Comparison of ENCODE assay signal across 8 cellular contexts in the genomic region with DNA sequence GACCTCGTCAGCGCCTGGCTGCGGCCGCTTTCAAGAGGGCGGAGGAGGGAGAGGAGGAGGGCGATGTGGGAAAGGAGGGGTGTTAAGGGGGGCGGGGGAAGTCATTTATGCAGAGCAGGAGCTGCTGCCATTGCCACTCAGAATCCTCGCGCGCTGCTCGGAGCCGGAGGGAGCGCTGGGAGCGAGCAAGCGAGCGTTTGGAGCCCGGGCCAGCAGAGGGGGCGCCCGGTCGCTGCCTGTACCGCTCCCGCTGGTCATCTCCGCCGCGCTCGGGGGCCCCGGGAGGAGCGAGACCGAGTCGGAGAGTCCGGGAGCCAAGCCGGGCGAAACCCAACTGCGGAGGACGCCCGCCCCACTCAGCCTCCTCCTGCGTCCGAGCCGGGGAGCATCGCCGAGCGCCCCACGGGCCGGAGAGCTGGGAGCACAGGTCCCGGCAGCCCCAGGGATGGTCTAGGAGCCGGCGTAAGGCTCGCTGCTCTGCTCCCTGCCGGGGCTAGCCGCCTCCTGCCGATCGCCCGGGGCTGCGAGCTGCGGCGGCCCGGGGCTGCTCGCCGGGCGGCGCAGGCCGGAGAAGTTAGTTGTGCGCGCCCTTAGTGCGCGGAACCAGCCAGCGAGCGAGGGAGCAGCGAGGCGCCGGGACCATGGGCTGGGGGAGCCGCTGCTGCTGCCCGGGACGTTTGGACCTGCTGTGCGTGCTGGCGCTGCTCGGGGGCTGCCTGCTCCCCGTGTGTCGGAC. TPM values are rescaled to one million over a fixed set of nuclear protein-coding genes. Genes with fewer than 3 reads are reported as not detected.
DNase-seq lines count a peak whose midpoint lies in the region; ATAC-seq, FAIRE-seq and TF ChIP-seq lines count a peak whose summit lies in the region.

Gene PCSK5 (plus strand): TSS at position 133 of the 736 bp plus-strand sequence. CDS start 509 bp downstream, at position 642.

- ATAC-seq in HG02973 (IDR thresholded peaks at IDR 0.05; ENCODE audit: unreplicated experiment), result peak; percentile 78

- H3K27ac ChIP-seq in keratinocyte (ENCODE audit: control insufficient read depth, insufficient read depth, low read length), result peak within 1 kb of the TSS; percentile 63

- dilution Hi-C loops in keratinocyte (cut with MboI; ENCODE audit: extremely low pct_ligation_motif_present, low sequenced_read_pairs), result loop anchor here (25.0 kb wide), 1 partner anchor 628 kb away; no protein-coding TSS in a partner anchor

- no peaks in the 10 kb centered on the region for H3K79me2 ChIP-seq in keratinocyte (ENCODE audit: control insufficient read depth, insufficient read depth, low read length)

- DNase-seq in GM12892 (ENCODE audit: insufficient read length), result peak; percentile 39
- peak; percentile 61 for DNase-seq in NCI-H2171 (lab: John Stamatoyannopoulos, UW)
- DNase-seq in activated CD4-positive, alpha-beta T cell treated with anti-CD3 and anti-CD28 coated beads for 24 hours (ENCODE audit: low read depth in 2 of 2), result peak; percentile 69 to 74
- peak; percentile 41 for DNase-seq in cerebellum (ENCODE audit: low spot score)
- peak; percentile 40 for DNase-seq in keratinocyte (ENCODE audit: low read depth, low spot score)
- DNase-seq in stimulated activated CD4-positive, alpha-beta T cell treated with anti-CD3 and anti-CD28 coated beads, Interleukin-12 subunit alpha, Interleukin-12 subunit beta, amount 100 ng/mL, for 24 hours (ENCODE audit: low read depth in 2 of 2), result peak; percentile 68 to 77
- no peak for DNase-seq in GF-D8 (lab: John Stamatoyannopoulos, UW)

- peaks cover 10% of the 10 kb centered on the region for H3K27me3 ChIP-seq in keratinocyte (ENCODE audit: control insufficient read depth, extremely low read depth, insufficient read depth, low read length)

- H3K9me3 ChIP-seq in keratinocyte (ENCODE audit: control insufficient read depth, low read depth, low read length), result no peaks in the 10 kb centered on the region

- H3K36me3 ChIP-seq in keratinocyte (ENCODE audit: control insufficient read depth in 2 of 2, extremely low read depth in 1 of 2, insufficient read depth in 2 of 2, low read length in 2 of 2), result no peaks in the 10 kb centered on the region

- H4K20me1 ChIP-seq in keratinocyte (ENCODE audit: control insufficient read depth, extremely low read depth, insufficient read depth, low read length), result no peaks in the 10 kb centered on the region

- peak within 1 kb of the TSS; percentile 65 for H3K9ac ChIP-seq in keratinocyte (ENCODE audit: control insufficient read depth, extremely low read depth, insufficient read depth, low read length)

- H2AFZ ChIP-seq in keratinocyte (ENCODE audit: control insufficient read depth, low read length), result peak within 1 kb of the TSS; percentile 64

- H3K4me1 ChIP-seq in keratinocyte (ENCODE audit: control insufficient read depth, extremely low read depth, insufficient read depth, low read length), result peaks cover 17% of the 10 kb centered on the region

- TF ChIP-seq POLR2A in GM12892 (IDR thresholded peaks at IDR 0.05; ENCODE audit: low read depth, low read length), result no peak

- peak within 1 kb of the TSS; percentile 73 for H3K4me2 ChIP-seq in keratinocyte (ENCODE audit: control insufficient read depth, extremely low read depth, insufficient read depth, low read depth, low read length)

- TF ChIP-seq CTCF in keratinocyte (optimal IDR thresholded peaks at IDR 0.05 in 1 of 3, IDR thresholded peaks at IDR 0.05 in 1 of 3, conservative IDR thresholded peaks at IDR 0.05 in 1 of 3; ENCODE audit: extremely low read depth in 1 of 3, insufficient read depth in 2 of 3, low read length in 3 of 3), result peak in 2 of 3 experiments; percentile 18 to 28

- peak within 1 kb of the TSS; percentile 64 to 83 (median 74) for H3K4me3 ChIP-seq in keratinocyte (ENCODE audit: control insufficient read depth in 2 of 3, extremely low read depth in 1 of 3, insufficient read depth in 2 of 3, low read depth in 1 of 3, low read length in 3 of 3)

- H3K9me1 ChIP-seq in keratinocyte (ENCODE audit: control insufficient read depth, extremely low read depth, insufficient read depth, low read length), result no peaks in the 10 kb centered on the region

- FAIRE-seq in GM12892 (lab: Jason Lieb, UNC) (no peak), keratinocyte (lab: Jason Lieb, UNC) (no peak)

RNA-seq across cellular contexts. Expression of gene PCSK5, which starts in this region (rescaled TPM):
- 0.06 TPM for polyA plus RNA-seq in GM12892 (2012; ENCODE audit: missing spikeins)
- 31.7 TPM for total RNA-seq in cerebellum
- polyA plus RNA-seq in keratinocyte, result 1.5 to 2.4 TPM (median 1.9 TPM) in 3 replicates
- 0.91 TPM for polyA plus RNA-seq in keratinocyte (2011; ENCODE audit: low read depth)
- polyA plus RNA-seq in keratinocyte (2011; cell fraction: cytosol; rRNA removed), result 0.53 and 0.84 TPM in 2 replicates
- polyA plus RNA-seq in keratinocyte (2011; cell fraction: nucleus; rRNA removed), result 4.2 and 4.7 TPM in 2 replicates
- 1.3 and 2.1 TPM in 2 replicates for polyA plus RNA-seq in keratinocyte (2012; ENCODE audit: low replicate concordance)
- polyA minus RNA-seq in keratinocyte, result 5.2 to 8.3 TPM (median 5.7 TPM) in 3 replicates
- 1.7 TPM for polyA minus RNA-seq in keratinocyte (2011; cell fraction: cytosol; rRNA and poly(A)+ RNA removed)
- polyA minus RNA-seq in keratinocyte (2011; cell fraction: nucleus; rRNA and poly(A)+ RNA removed), result 9.2 and 12.7 TPM in 2 replicates
